14 cellular contexts compared by ENCODE assay signal in the genomic region with DNA sequence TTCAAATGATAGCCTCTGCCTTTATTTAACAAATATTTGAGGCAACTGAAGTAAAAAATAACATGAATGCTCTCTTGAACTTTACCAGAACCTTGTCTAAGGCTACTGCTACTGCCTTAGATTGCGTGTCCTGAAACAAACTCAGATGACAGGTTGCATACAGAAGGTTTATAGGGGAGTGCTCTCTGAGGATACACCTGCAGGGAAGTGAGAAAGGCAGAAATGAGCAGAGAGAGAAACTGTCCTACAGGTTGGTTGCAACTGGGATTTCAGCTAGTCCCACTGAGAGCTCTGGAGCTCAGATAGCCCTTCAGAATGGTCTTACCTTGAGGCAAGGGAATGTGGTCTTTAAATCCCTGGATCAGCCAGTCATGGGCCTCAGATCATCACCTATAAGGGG.
DNase-seq lines count a peak whose midpoint lies in the region; ATAC-seq lines count a peak whose summit lies in the region.
"Had no signal": no experiment of that assay in that cellular context is flagged by ENCODE, and none has a peak within 500 bp of the region (broad histone marks: within the 10 kb centered on the region; RNA-seq: fewer than 3 reads in every experiment).

No MANE protein-coding gene starts in this region.

- H3K9me3 Mint-ChIP-seq in stimulated activated naive CD8-positive, alpha-beta T cell treated with anti-CD3 and anti-CD28 coated beads, Interleukin-15, amount 100 ng/mL, for 72 hours, result no peaks in the 10 kb centered on the region
- H3K9me3 Mint-ChIP-seq: activated CD8-positive, alpha-beta T cell treated with anti-CD3 and anti-CD28 coated beads for 36 hours; activated naive CD4-positive, alpha-beta T cell treated with anti-CD3 and anti-CD28 coated beads, Interleukin-2, amount 50 U/mL, for 24 hours had no signal

- DNase-seq in stimulated activated naive CD8-positive, alpha-beta T cell treated with anti-CD3 and anti-CD28 coated beads, Interleukin-15, Interleukin-2, amounts not matched to agents 100 U/mL and 50 U/mL, for 24 hours, result no peak
- DNase-seq in stimulated activated naive CD8-positive, alpha-beta T cell treated with anti-CD3 and anti-CD28 coated beads, Interleukin-15, amount 100 ng/mL, for 72 hours, result no peak
- no peak for DNase-seq in left colon
- DNase-seq in GM23248, result no peak
- no peak for DNase-seq in sciatic nerve (ENCODE audit: low spot score)
- no peak for DNase-seq in NK-92 treated with Interleukin-12 subunit alpha and Interleukin-12 subunit beta, amount 100 ng/mL, for 24 hours (lab: John Stamatoyannopoulos, UW)
- DNase-seq: activated CD8-positive, alpha-beta T cell treated with anti-CD3 and anti-CD28 coated beads for 36 hours; cerebellar nuclear complex; NCI-H82; sigmoid colon had no signal

- H3K27ac Mint-ChIP-seq in stimulated activated naive CD8-positive, alpha-beta T cell treated with anti-CD3 and anti-CD28 coated beads, Interleukin-15, amount 100 ng/mL, for 72 hours, result no peak overlapping the region
- H3K27ac Mint-ChIP-seq: activated CD8-positive, alpha-beta T cell treated with anti-CD3 and anti-CD28 coated beads for 36 hours; activated naive CD4-positive, alpha-beta T cell treated with anti-CD3 and anti-CD28 coated beads, Interleukin-2, amount 50 U/mL, for 24 hours had no signal

- H3K27ac ChIP-seq in GM23248, result no peak overlapping the region
- H3K27ac ChIP-seq: 22Rv1, sigmoid colon had no signal

- no peaks in the 10 kb centered on the region for H3K4me1 Mint-ChIP-seq in stimulated activated naive CD8-positive, alpha-beta T cell treated with anti-CD3 and anti-CD28 coated beads, Interleukin-15, amount 100 ng/mL, for 72 hours
- H3K4me1 Mint-ChIP-seq: activated naive CD4-positive, alpha-beta T cell treated with anti-CD3 and anti-CD28 coated beads, Interleukin-2, amount 50 U/mL, for 24 hours had no signal

- no peaks in the 10 kb centered on the region for H3K9me3 ChIP-seq in GM23248 (ENCODE audit: low read depth)
- H3K9me3 ChIP-seq: sigmoid colon had no signal

- H3K79me2 ChIP-seq in GM23248 (ENCODE audit: insufficient read depth), result no peaks in the 10 kb centered on the region

- H3F3A ChIP-seq in GM23248 (ENCODE audit: insufficient read depth), result no peaks in the 10 kb centered on the region

- H3K4me1 ChIP-seq in GM23248 (ENCODE audit: insufficient read depth), result no peaks in the 10 kb centered on the region
- H3K4me1 ChIP-seq: sigmoid colon had no signal

- peaks cover 22% of the 10 kb centered on the region for H3K27me3 Mint-ChIP-seq in stimulated activated naive CD8-positive, alpha-beta T cell treated with anti-CD3 and anti-CD28 coated beads, Interleukin-15, amount 100 ng/mL, for 72 hours

- H3K4me3 ChIP-seq in GM23248, result no peak overlapping the region
- H3K4me3 ChIP-seq: sigmoid colon had no signal

- no peak overlapping the region for H3K4me3 Mint-ChIP-seq in stimulated activated naive CD8-positive, alpha-beta T cell treated with anti-CD3 and anti-CD28 coated beads, Interleukin-15, amount 100 ng/mL, for 72 hours
- H3K4me3 Mint-ChIP-seq: activated CD8-positive, alpha-beta T cell treated with anti-CD3 and anti-CD28 coated beads for 36 hours; activated naive CD4-positive, alpha-beta T cell treated with anti-CD3 and anti-CD28 coated beads, Interleukin-2, amount 50 U/mL, for 24 hours had no signal

- H3K4me2 ChIP-seq in GM23248 (ENCODE audit: unreplicated experiment), result no peak overlapping the region

- intact Hi-C loops in left colon (cut with DNase I, micrococcal nuclease), result no loop called here
- intact Hi-C loops in sciatic nerve (cut with DNase I), result no loop called here

- no peaks in the 10 kb centered on the region for H3K9me2 ChIP-seq in GM23248 (ENCODE audit: insufficient read depth)

- H4K20me1 ChIP-seq in GM23248 (ENCODE audit: insufficient read depth), result no peaks in the 10 kb centered on the region

- in situ Hi-C loops in GM23248 (cut with MboI), result no loop called here

- no peaks in the 10 kb centered on the region for H3K36me3 ChIP-seq in GM23248 (ENCODE audit: low read depth)
- H3K36me3 ChIP-seq: sigmoid colon had no signal

- no peak overlapping the region for H3K9ac ChIP-seq in GM23248

- no peak overlapping the region for H2AFZ ChIP-seq in GM23248

- no peaks in the 10 kb centered on the region for H3K27me3 ChIP-seq in GM23248 (replicated peaks; ENCODE audit: insufficient read depth)
- H3K27me3 ChIP-seq: sigmoid colon had no signal

- WGBS in GM23248 (ENCODE audit: low coverage in 1 of 2, low lambda C conversion rate in 2 of 2, missing lambda C conversion rate in 2 of 2), 2 experiments, result 23 to 39% methylated on average over 1 of the region's 1 CpG

- ATAC-seq in stimulated activated naive CD8-positive, alpha-beta T cell treated with anti-CD3 and anti-CD28 coated beads, Interleukin-15, Interleukin-2, amounts not matched to agents 100 U/mL and 50 U/mL, for 24 hours, result peak; percentile 19
- ATAC-seq in stimulated activated naive CD8-positive, alpha-beta T cell treated with anti-CD3 and anti-CD28 coated beads, Interleukin-15, amount 100 ng/mL, for 72 hours, result no peak
- ATAC-seq in GM21825 (IDR thresholded peaks at IDR 0.05; ENCODE audit: unreplicated experiment), result peak; percentile 88
- peak; percentile 79 for ATAC-seq in HG03175 (IDR thresholded peaks at IDR 0.05; ENCODE audit: unreplicated experiment)
- no peak for ATAC-seq in left colon
- ATAC-seq in sciatic nerve, result no peak
- ATAC-seq: activated CD8-positive, alpha-beta T cell treated with anti-CD3 and anti-CD28 coated beads for 36 hours had no signal

Comparison
In these comparisons a context has a peak if more than half of its experiments do, and no peak if none do; other contexts are left out.
1. ATAC-seq: peak in stimulated activated naive CD8-positive, alpha-beta T cell treated with anti-CD3 and anti-CD28 coated beads, Interleukin-15, Interleukin-2, amounts not matched to agents 100 U/mL and 50 U/mL, for 24 hours (single experiment), GM21825 (single experiment) and HG03175 (single experiment); none in stimulated activated naive CD8-positive, alpha-beta T cell treated with anti-CD3 and anti-CD28 coated beads, Interleukin-15, amount 100 ng/mL, for 72 hours (single experiment), left colon (single experiment) and sciatic nerve (single experiment).